ENCODE assay signal across 9 cellular contexts in genomic region chr1:32142446-32143301, GRCh38. TPM values are rescaled to one million over a fixed set of nuclear protein-coding genes. Genes with fewer than 3 reads are reported as not detected.
DNase-seq lines count a peak whose midpoint lies in the region; ATAC-seq and TF ChIP-seq lines count a peak whose summit lies in the region.
"Had no signal": no experiment of that assay in that cellular context is flagged by ENCODE, and none has a peak within 500 bp of the region (broad histone marks: within the 10 kb centered on the region; RNA-seq: fewer than 3 reads in every experiment).

No MANE protein-coding gene starts in this region.

- no peak overlapping the region for H3K4me2 ChIP-seq in fibroblast of lung (ENCODE audit: extremely low read depth, insufficient read depth, low read length)

- H3K27ac ChIP-seq in fibroblast of lung (ENCODE audit: insufficient read depth, low read length) (peak overlapping the region; percentile 61), caudate nucleus (ENCODE audit: low read depth, low read length) (no peak overlapping the region)
- H3K27ac ChIP-seq: HL-60 had no signal

- DNase-seq in Daoy (ENCODE audit: low read depth) (peak; percentile 51), NCI-H510A (lab: John Stamatoyannopoulos, UW) (peak; percentile 18), fibroblast of lung (ENCODE audit: low read depth in 2 of 2) (peak; percentile 77 to 84), omental fat pad (ENCODE audit: low spot score) (no peak), caudate nucleus (lab: John Stamatoyannopoulos, UW) (no peak), BE2C (no peak)

- no peaks in the 10 kb centered on the region for H4K20me1 ChIP-seq in fibroblast of lung (ENCODE audit: control insufficient read depth, extremely low read depth, insufficient read depth, low read length)

- no peak overlapping the region for H2AFZ ChIP-seq in fibroblast of lung (ENCODE audit: low read length)

- H3K9me3 ChIP-seq in fibroblast of lung (ENCODE audit: control insufficient read depth, insufficient read depth, low read depth, low read length) (no peaks in the 10 kb centered on the region), BE2C (no peaks in the 10 kb centered on the region)

- H3K36me3 ChIP-seq in fibroblast of lung (ENCODE audit: control insufficient read depth, insufficient read depth, low read length) (no peaks in the 10 kb centered on the region), BE2C (no peaks in the 10 kb centered on the region)

- TF ChIP-seq CTCF in fibroblast of lung (conservative IDR thresholded peaks at IDR 0.05 in 1 of 2, IDR thresholded peaks at IDR 0.05 in 1 of 2; ENCODE audit: low read depth in 1 of 2, low read length in 2 of 2): no peak
- no peak for TF ChIP-seq CTCF in omental fat pad (IDR thresholded peaks at IDR 0.05)
- no peak for TF ChIP-seq CTCF in BE2C (IDR thresholded peaks at IDR 0.05; ENCODE audit: low read depth, low read length)

- H3K79me2 ChIP-seq in fibroblast of lung (ENCODE audit: control insufficient read depth, insufficient read depth, low read length): peaks cover 61% of the 10 kb centered on the region

- H3K9ac ChIP-seq in fibroblast of lung (ENCODE audit: insufficient read depth, low read length): no peak overlapping the region

- peak; percentile 71 for ATAC-seq in omental fat pad (ENCODE audit: low FRiP score)
- no peak for ATAC-seq in GM18907 (IDR thresholded peaks at IDR 0.05; ENCODE audit: unreplicated experiment)
- ATAC-seq in GM21717 (IDR thresholded peaks at IDR 0.05; ENCODE audit: unreplicated experiment): no peak

- H3K4me1 ChIP-seq in fibroblast of lung (ENCODE audit: control insufficient read depth, extremely low read depth, insufficient read depth, low read length): peaks cover 8% of the 10 kb centered on the region
- H3K4me1 ChIP-seq in BE2C: no peaks in the 10 kb centered on the region

- H3K27me3 ChIP-seq in fibroblast of lung (ENCODE audit: control insufficient read depth, insufficient read depth, low read length) (no peaks in the 10 kb centered on the region), BE2C (no peaks in the 10 kb centered on the region)

- H3K4me3 ChIP-seq in fibroblast of lung (replicated peaks in 1 of 4; ENCODE audit: control extremely low read depth in 1 of 4, insufficient read depth in 1 of 4, low read depth in 3 of 4, low read length in 4 of 4) (no peak overlapping the region), BE2C (ENCODE audit: low read depth, low read length) (no peak overlapping the region)

RNA-seq across cellular contexts. Expression of gene KPNA6, which starts 34.8 kb away (rescaled TPM):
- 44.2 and 45.8 TPM in 2 replicates for total RNA-seq in Daoy (2014; rRNA removed; shearing (Covaris generic))
- 27.0 and 40.1 TPM in 2 replicates for total RNA-seq in fibroblast of lung
- 44.4 and 48.5 TPM in 2 replicates for polyA plus RNA-seq in fibroblast of lung
- 29.5 and 32.5 TPM in 2 replicates for polyA plus RNA-seq in fibroblast of lung (2012)
- 60.3 and 70.8 TPM in 2 replicates for polyA minus RNA-seq in fibroblast of lung (ENCODE audit: low replicate concordance)
- total RNA-seq in omental fat pad: 10 to 100 TPM; 35.3 to 51.2 (median 39.1) TPM
- polyA plus RNA-seq in BE2C (2012; ENCODE audit: insufficient read depth, insufficient read length, low read depth): 8.3 TPM

RNA-seq across cellular contexts. Expression of gene TXLNA, which starts 36.8 kb away (rescaled TPM):
- 63.1 and 66.6 TPM in 2 replicates for total RNA-seq in Daoy (2014; rRNA removed; shearing (Covaris generic))
- total RNA-seq in fibroblast of lung (94.0 and 118 TPM in 2 replicates), omental fat pad (10 to 100 TPM; 41.9 to 80.8 (median 49.0) TPM)
- 56.5 and 64.0 TPM in 2 replicates for polyA plus RNA-seq in fibroblast of lung
- 51.1 and 53.5 TPM in 2 replicates for polyA plus RNA-seq in fibroblast of lung (2012)
- polyA minus RNA-seq in fibroblast of lung (ENCODE audit: low replicate concordance): 135 and 143 TPM in 2 replicates
- 27.4 TPM for polyA plus RNA-seq in BE2C (2012; ENCODE audit: insufficient read depth, insufficient read length, low read depth)

RNA-seq across cellular contexts. Expression of gene CCDC28B, which starts 57.7 kb away (rescaled TPM):
- total RNA-seq in Daoy (2014; rRNA removed; shearing (Covaris generic)): 11.2 and 15.7 TPM in 2 replicates
- 7.4 and 12.4 TPM in 2 replicates for total RNA-seq in fibroblast of lung
- polyA plus RNA-seq in fibroblast of lung: 9.4 and 10.1 TPM in 2 replicates
- polyA plus RNA-seq in fibroblast of lung (2012): 16.7 and 17.0 TPM in 2 replicates
- 5.7 and 6.6 TPM in 2 replicates for polyA minus RNA-seq in fibroblast of lung (ENCODE audit: low replicate concordance)
- total RNA-seq in omental fat pad: 1 to 10 TPM; 2.6 to 5.5 (median 3.1) TPM
- 79.9 TPM for polyA plus RNA-seq in BE2C (2012; ENCODE audit: insufficient read depth, insufficient read length, low read depth)

Comparison
In these comparisons a context has a peak if more than half of its experiments do, and no peak if none do; other contexts are left out.
1. DNase-seq: peak in Daoy (single experiment), NCI-H510A (single experiment) and fibroblast of lung (2 of 2); none in omental fat pad (single experiment), caudate nucleus (0 of 61) and BE2C (single experiment).